ENCODE assay signal across 27 cellular contexts in the genomic region with DNA sequence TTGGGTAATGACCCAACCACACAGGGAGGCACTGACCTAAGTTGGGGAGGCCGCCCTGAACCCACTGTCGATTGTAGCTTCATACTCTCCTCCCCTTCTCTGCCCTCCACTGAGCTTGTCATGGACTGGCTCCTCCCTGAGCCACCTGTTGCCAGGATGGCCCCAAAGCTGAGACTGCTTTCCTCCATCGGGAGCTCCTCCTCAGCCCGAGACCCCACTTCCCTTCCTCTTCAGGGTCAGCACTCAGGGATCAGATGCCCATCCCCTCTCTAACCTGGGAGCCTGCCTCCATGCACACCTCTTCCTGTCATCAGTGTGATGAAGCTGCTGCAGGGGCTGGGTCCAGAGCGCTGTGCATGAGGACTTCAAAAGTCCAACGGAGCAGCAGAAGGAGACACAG.
"Had no signal": no experiment of that assay in that cellular context is flagged by ENCODE, and none has a peak within 500 bp of the region (broad histone marks: within the 10 kb centered on the region; RNA-seq: fewer than 3 reads in every experiment).

No MANE protein-coding gene starts in this region.

- H3K9me3 Mint-ChIP-seq: activated T-cell treated with anti-CD3 and anti-CD28 coated beads, Interleukin-2, amount 50 U/mL, for 24 hours had no signal

- H3K27ac Mint-ChIP-seq: activated CD8-positive, alpha-beta memory T cell treated with anti-CD3 and anti-CD28 coated beads, Interleukin-2, amount 10 ng/mL, durations not matched to agents 7 days and 5 days; activated naive CD4-positive, alpha-beta T cell treated with anti-CD3 and anti-CD28 coated beads, Interleukin-2, amount 10 ng/mL, durations not matched to agents 7 days and 5 days; activated naive CD8-positive, alpha-beta T cell treated with anti-CD3 and anti-CD28 coated beads for 36 hours; activated T-cell treated with anti-CD3 and anti-CD28 coated beads, Interleukin-2, amount 50 U/mL, for 24 hours; activated T-helper 1 cell treated with anti-CD3 and anti-CD28 coated beads, Interleukin-12 subunit alpha, Interleukin-12 subunit beta, Interleukin-2, Interleukin-4 antibody, amounts not matched to agents 30 ng/mL and 10 ng/mL and 1 ng/mL, durations not matched to agents 14 hours and 24 hours and 36 hours; T-cell had no signal

- DNase-seq: activated CD4-positive, alpha-beta T cell treated with anti-CD3 and anti-CD28 coated beads for 48 hours; activated CD4-positive, alpha-beta T cell treated with anti-CD3 and anti-CD28 coated beads, Interleukin-2, amount 50 U/mL, for 48 hours; activated CD8-positive, alpha-beta memory T cell treated with anti-CD3 and anti-CD28 coated beads, Interleukin-2, amount 10 ng/mL, durations not matched to agents 7 days and 5 days; activated gamma-delta T cell treated with Interleukin-2 at 50 U/mL for 16 hours; activated naive CD4-positive, alpha-beta T cell treated with anti-CD3 and anti-CD28 coated beads, Interleukin-2, amount 10 ng/mL, durations not matched to agents 7 days and 5 days; activated naive CD8-positive, alpha-beta T cell treated with anti-CD3 and anti-CD28 coated beads for 36 hours; activated T-cell treated with anti-CD3 and anti-CD28 coated beads, Interleukin-2, amount 50 U/mL, for 24 hours; brain microvascular endothelial cell; NCI-H1092; NCI-H1417 treated with DMSO at 0.1 percent for 48 hours; NCI-H1694; NCI-H2029 treated with DMSO at 0.1 percent for 48 hours; NCI-H345; NCI-H510A; NCI-H526 treated with DMSO at 0.1 percent for 48 hours; NCI-H82; NK-92 treated with Interleukin-12 subunit alpha and Interleukin-12 subunit beta, amount 100 ng/mL, for 24 hours; OCI-M1; RPMI8226; T-cell had no signal

- H3K27ac ChIP-seq: brain microvascular endothelial cell, cardiac muscle cell, SK-N-MC, VCaP had no signal

- H3K36me3 ChIP-seq: brain microvascular endothelial cell, cardiac muscle cell had no signal

- H3K4me3 Mint-ChIP-seq: activated CD8-positive, alpha-beta memory T cell treated with anti-CD3 and anti-CD28 coated beads, Interleukin-2, amount 10 ng/mL, durations not matched to agents 7 days and 5 days; activated naive CD4-positive, alpha-beta T cell treated with anti-CD3 and anti-CD28 coated beads, Interleukin-2, amount 10 ng/mL, durations not matched to agents 7 days and 5 days; activated naive CD8-positive, alpha-beta T cell treated with anti-CD3 and anti-CD28 coated beads for 36 hours; activated T-cell treated with anti-CD3 and anti-CD28 coated beads, Interleukin-2, amount 50 U/mL, for 24 hours; activated T-helper 1 cell treated with anti-CD3 and anti-CD28 coated beads, Interleukin-12 subunit alpha, Interleukin-12 subunit beta, Interleukin-2, Interleukin-4 antibody, amounts not matched to agents 30 ng/mL and 10 ng/mL and 1 ng/mL, durations not matched to agents 14 hours and 24 hours and 36 hours; T-cell had no signal

- H3K4me3 ChIP-seq: cardiac muscle cell, K562, SK-N-MC had no signal

- H3K27me3 ChIP-seq: brain microvascular endothelial cell, cardiac muscle cell had no signal

- ATAC-seq: activated CD8-positive, alpha-beta memory T cell treated with anti-CD3 and anti-CD28 coated beads, Interleukin-2, amount 10 ng/mL, durations not matched to agents 7 days and 5 days; K562; Panc1; Right ventricle myocardium inferior; T-cell had no signal

- H3K36me3 Mint-ChIP-seq: T-cell had no signal
